ENCODE assay signal across 14 cellular contexts in genomic region chr5:59328801-59329296, GRCh38.
DNase-seq lines count a peak whose midpoint lies in the region; ATAC-seq, FAIRE-seq and TF ChIP-seq lines count a peak whose summit lies in the region.
"Had no signal": no experiment of that assay in that cellular context is flagged by ENCODE, and none has a peak within 500 bp of the region (broad histone marks: within the 10 kb centered on the region; RNA-seq: fewer than 3 reads in every experiment).

No MANE protein-coding gene starts in this region.

- ATAC-seq in HG03571 (IDR thresholded peaks at IDR 0.05; ENCODE audit: unreplicated experiment) (no peak), GM21528 (IDR thresholded peaks at IDR 0.05; ENCODE audit: low FRiP score, unreplicated experiment) (no peak)
- ATAC-seq: effector memory CD8-positive, alpha-beta T cell; stimulated activated naive B cell treated with anti-CD40 and anti-IgM and Interleukin-4, amounts not matched to agents 10 μg/mL and 1 μg/mL and 100 μg/mL, for 72 hours had no signal

- no peak overlapping the region for H3K27ac Mint-ChIP-seq in immature natural killer cell
- H3K27ac Mint-ChIP-seq: effector memory CD8-positive, alpha-beta T cell; stimulated activated naive B cell treated with anti-CD40 and anti-IgM and Interleukin-4, amounts not matched to agents 10 μg/mL and 1 μg/mL and 100 μg/mL, for 72 hours had no signal

- TF ChIP-seq CTCF in fibroblast of the aortic adventitia (IDR thresholded peaks at IDR 0.05; ENCODE audit: insufficient read depth, low read length) = no peak

- no peak overlapping the region for H3K4me3 Mint-ChIP-seq in immature natural killer cell
- H3K4me3 Mint-ChIP-seq: effector memory CD8-positive, alpha-beta T cell; stimulated activated naive B cell treated with anti-CD40 and anti-IgM and Interleukin-4, amounts not matched to agents 10 μg/mL and 1 μg/mL and 100 μg/mL, for 72 hours had no signal

- H3K4me1 Mint-ChIP-seq in immature natural killer cell = no peaks in the 10 kb centered on the region
- H3K4me1 Mint-ChIP-seq: stimulated activated naive B cell treated with anti-CD40 and anti-IgM and Interleukin-4, amounts not matched to agents 10 μg/mL and 1 μg/mL and 100 μg/mL, for 72 hours had no signal

- H3K9me3 Mint-ChIP-seq in immature natural killer cell = peaks cover 0 to 2% (median 0%) of the 10 kb centered on the region in 6 donors
- H3K9me3 Mint-ChIP-seq: effector memory CD8-positive, alpha-beta T cell had no signal

- peak; percentile 24 for DNase-seq in HCEC 1CT
- DNase-seq in NCI-H69 (lab: John Stamatoyannopoulos, UW) = peak; percentile 99
- DNase-seq in fibroblast of the aortic adventitia (ENCODE audit: low read depth) = peak; percentile 51
- DNase-seq in occipital lobe (lab: John Stamatoyannopoulos, UW) = peak; percentile 10
- no peak for DNase-seq in immature natural killer cell
- DNase-seq in GM19239 (ENCODE audit: insufficient read length, low spot score) = no peak
- DNase-seq: activated CD4-positive, CD25-positive, alpha-beta regulatory T cell; activated gamma-delta T cell; effector memory CD8-positive, alpha-beta T cell; KBM-7; stimulated activated naive B cell treated with anti-CD40 and anti-IgM and Interleukin-4, amounts not matched to agents 10 μg/mL and 1 μg/mL and 100 μg/mL, for 72 hours had no signal

- FAIRE-seq in GM19239 (lab: Jason Lieb, UNC) = no peak

- no peak overlapping the region for H3K4me3 ChIP-seq in fibroblast of the aortic adventitia (ENCODE audit: low read depth, low read length)
- H3K4me3 ChIP-seq: lung had no signal

- H3K27me3 Mint-ChIP-seq in immature natural killer cell (ENCODE audit: low read depth in 3 of 3) = peaks cover 0 to 5% (median 0%) of the 10 kb centered on the region in 3 donors
- H3K27me3 Mint-ChIP-seq: stimulated activated naive B cell treated with anti-CD40 and anti-IgM and Interleukin-4, amounts not matched to agents 10 μg/mL and 1 μg/mL and 100 μg/mL, for 72 hours had no signal

- no peaks in the 10 kb centered on the region for H3K36me3 Mint-ChIP-seq in immature natural killer cell

Comparison
In these comparisons a context has a peak if more than half of its experiments do, and no peak if none do; other contexts are left out.
1. DNase-seq: peak in HCEC 1CT (single experiment), NCI-H69 (single experiment), fibroblast of the aortic adventitia (single experiment) and occipital lobe (single experiment); none in immature natural killer cell (0 of 3) and GM19239 (single experiment).